ENCODE assay signal across 8 cellular contexts in the genomic region with DNA sequence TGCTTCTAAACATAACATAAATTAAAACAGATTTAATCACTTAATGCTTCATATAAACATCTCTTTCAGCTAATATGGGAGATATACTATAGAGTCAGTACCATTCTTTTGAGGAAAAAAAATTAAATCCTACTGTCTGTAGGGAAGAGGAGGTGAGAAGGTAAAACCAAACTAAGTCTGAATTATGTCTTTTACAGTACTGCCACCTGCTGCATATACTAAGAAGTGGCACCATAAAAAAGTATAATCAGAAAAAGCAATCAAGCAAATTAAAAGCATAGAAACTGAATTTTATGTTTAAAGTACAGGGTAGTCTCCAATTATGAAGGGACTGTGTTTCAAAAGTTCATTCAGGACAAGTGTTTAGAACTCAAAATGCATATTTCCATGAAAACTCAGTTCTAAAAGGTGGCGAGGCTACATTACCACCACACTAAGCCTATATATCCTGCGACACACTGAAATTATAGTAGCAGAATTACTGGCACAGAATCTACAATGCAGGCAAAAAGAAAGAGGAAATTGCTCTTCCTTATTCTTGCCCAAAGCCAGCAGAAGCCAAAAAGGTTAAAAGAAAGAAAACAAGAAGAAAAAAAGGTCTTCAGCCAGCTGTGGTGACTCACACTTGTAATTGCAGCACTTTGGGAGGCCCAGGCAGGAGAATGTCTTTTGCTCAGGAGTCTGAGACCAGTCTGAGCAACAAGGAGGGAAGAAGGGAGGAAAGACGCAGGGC. TPM values are rescaled to one million over a fixed set of nuclear protein-coding genes. Genes with fewer than 3 reads are reported as not detected.
A peak's percentile ranks its signal among the peaks of the same experiment; 100 is the strongest.
DNase-seq lines count a peak whose midpoint lies in the region; ATAC-seq, FAIRE-seq and TF ChIP-seq lines count a peak whose summit lies in the region.

No MANE protein-coding gene starts in this region.

- no peak for TF ChIP-seq POLR2A in gastrocnemius medialis (IDR thresholded peaks at IDR 0.05)

- in situ Hi-C loops in gastrocnemius medialis (cut with MboI; ENCODE audit: low sequenced_read_pairs in 4 of 4), result no loop called here

- H3K27ac Mint-ChIP-seq in T-helper 17 cell, result no peak overlapping the region

- no peak overlapping the region for H2AFZ ChIP-seq in Karpas-422 (ENCODE audit: low read length)

- H3K27ac ChIP-seq in Karpas-422 (ENCODE audit: low read length) (no peak overlapping the region), gastrocnemius medialis (no peak overlapping the region)

- H3K9ac ChIP-seq in Karpas-422 (ENCODE audit: low read length), result no peak overlapping the region

- H4K20me1 ChIP-seq in Karpas-422 (ENCODE audit: insufficient read depth, low read depth, low read length), result no peaks in the 10 kb centered on the region

- H3K27me3 ChIP-seq in Karpas-422 (ENCODE audit: low read length), result no peaks in the 10 kb centered on the region
- H3K27me3 ChIP-seq in gastrocnemius medialis, result no peaks in the 10 kb centered on the region

- ATAC-seq in T-helper 17 cell (peak; percentile 70), gastrocnemius medialis (no peak), GM18861 (IDR thresholded peaks at IDR 0.05; ENCODE audit: unreplicated experiment) (no peak), HG03378 (IDR thresholded peaks at IDR 0.05; ENCODE audit: unreplicated experiment) (no peak)

- H3K4me1 ChIP-seq in Karpas-422 (ENCODE audit: low read length) (no peaks in the 10 kb centered on the region), gastrocnemius medialis (no peaks in the 10 kb centered on the region)

- peaks cover 8% of the 10 kb centered on the region for H3K36me3 Mint-ChIP-seq in T-helper 17 cell (ENCODE audit: low read depth)

- H3K9me2 ChIP-seq in Karpas-422 (replicated peaks; ENCODE audit: insufficient read depth, low read length), result no peaks in the 10 kb centered on the region

- no peaks in the 10 kb centered on the region for H3K9me3 ChIP-seq in Karpas-422 (ENCODE audit: low read length)
- no peaks in the 10 kb centered on the region for H3K9me3 ChIP-seq in T-helper 17 cell (ENCODE audit: control insufficient read depth, low read length, poor library complexity, severe bottlenecking)
- no peaks in the 10 kb centered on the region for H3K9me3 ChIP-seq in gastrocnemius medialis

- no peak overlapping the region for H3K4me2 ChIP-seq in Karpas-422 (ENCODE audit: low read depth, low read length, poor library complexity, severe bottlenecking)

- peak in 4 of 5 experiments; percentile 26 to 48 (median 43) for TF ChIP-seq CTCF in gastrocnemius medialis (IDR thresholded peaks at IDR 0.05 in 4 of 5, conservative IDR thresholded peaks at IDR 0.05 in 1 of 5)

- peaks cover 10% of the 10 kb centered on the region for H3K4me1 Mint-ChIP-seq in T-helper 17 cell

- H3K4me3 Mint-ChIP-seq in T-helper 17 cell, result no peak overlapping the region

- peaks cover 36% of the 10 kb centered on the region for H3K79me2 ChIP-seq in Karpas-422 (ENCODE audit: low read length)

- intact Hi-C loops in gastrocnemius medialis (cut with DNase I; ENCODE audit: low total_unique reads), result loop anchor here (1.0 kb wide), 2 partner anchors 117 to 305 kb away; no protein-coding TSS in a partner anchor

- H3K36me3 ChIP-seq in Karpas-422 (ENCODE audit: insufficient read depth, low read length) (peaks cover 50% of the 10 kb centered on the region), gastrocnemius medialis (peaks cover 0 to 28% of the 10 kb centered on the region in 2 donors)

- FAIRE-seq in frontal cortex (lab: Jason Lieb, UNC), result peak; percentile 8

- no peaks in the 10 kb centered on the region for H3K27me3 Mint-ChIP-seq in T-helper 17 cell

- H3K4me3 ChIP-seq in Karpas-422 (ENCODE audit: low read length), result no peak overlapping the region
- H3K4me3 ChIP-seq in gastrocnemius medialis, result no peak overlapping the region

- DNase-seq in Daoy (ENCODE audit: low read depth) (peak; percentile 28), Karpas-422 (peak; percentile 68), T-helper 17 cell (no peak), frontal cortex (ENCODE audit: low spot score in 2 of 2) (no peak), gastrocnemius medialis (no peak)
- DNase-seq in activated CD4-positive, CD25-positive, alpha-beta regulatory T cell (lab: John Stamatoyannopoulos, UW), result no peak

RNA-seq across cellular contexts. Expression of gene NSL1, which starts 9.0 kb away (rescaled TPM):
- total RNA-seq in Daoy (2014; rRNA removed; shearing (Covaris generic)), result 61.3 and 79.2 TPM in 2 replicates
- 64.0 and 65.9 TPM in 2 replicates for total RNA-seq in Karpas-422 (2014; rRNA removed; shearing (Covaris generic); ENCODE audit: low replicate concordance)
- total RNA-seq in T-helper 17 cell, result 10 to 100 TPM; 18.6 to 20.3 TPM
- 60.3 TPM for total RNA-seq in frontal cortex
- 10 to 100 TPM; 21.3 to 42.6 (median 28.2) TPM for total RNA-seq in gastrocnemius medialis

RNA-seq across cellular contexts. Expression of gene TATDN3, which starts 9.1 kb away (rescaled TPM):
- total RNA-seq in Daoy (2014; rRNA removed; shearing (Covaris generic)), result 17.9 and 18.7 TPM in 2 replicates
- 34.1 and 47.6 TPM in 2 replicates for total RNA-seq in Karpas-422 (2014; rRNA removed; shearing (Covaris generic); ENCODE audit: low replicate concordance)
- total RNA-seq in T-helper 17 cell (10 to 100 TPM; 16.1 to 16.2 TPM), frontal cortex (33.8 TPM), gastrocnemius medialis (10 to 100 TPM; 19.5 to 27.3 (median 25.6) TPM)

Comparison
In these comparisons a context has a peak if more than half of its experiments do, and no peak if none do; other contexts are left out.
1. DNase-seq: peak in Daoy (single experiment) and Karpas-422 (single experiment); none in T-helper 17 cell (0 of 3), frontal cortex (0 of 2), gastrocnemius medialis (0 of 2) and activated CD4-positive, CD25-positive, alpha-beta regulatory T cell (0 of 4).